Comparison of ENCODE assay signal across 25 cellular contexts in genomic region chr6:130385059-130385695, GRCh38. TPM values are rescaled to one million over a fixed set of nuclear protein-coding genes. Genes with fewer than 3 reads are reported as not detected.
DNase-seq lines count a peak whose midpoint lies in the region; ATAC-seq and TF ChIP-seq lines count a peak whose summit lies in the region.
"Had no signal": no experiment of that assay in that cellular context is flagged by ENCODE, and none has a peak within 500 bp of the region (broad histone marks: within the 10 kb centered on the region; RNA-seq: fewer than 3 reads in every experiment).

No MANE protein-coding gene starts in this region.

- intact Hi-C loops in colonic mucosa (cut with DNase I): no loop called here

- H3K4me3 ChIP-seq in urinary bladder (ENCODE audit: low read depth, low read length) (no peak overlapping the region), colonic mucosa (no peak overlapping the region)
- H3K4me3 ChIP-seq: BLaER1, lung had no signal

- H3K4me1 ChIP-seq in urinary bladder (ENCODE audit: insufficient read depth) (no peaks in the 10 kb centered on the region), colonic mucosa (no peaks in the 10 kb centered on the region)

- H3K27me3 ChIP-seq in colonic mucosa: no peaks in the 10 kb centered on the region
- H3K27me3 ChIP-seq: BLaER1, brain microvascular endothelial cell, neutrophil had no signal

- H3K36me3 ChIP-seq in urinary bladder (ENCODE audit: insufficient read depth) (no peaks in the 10 kb centered on the region), colonic mucosa (no peaks in the 10 kb centered on the region)
- H3K36me3 ChIP-seq: BLaER1, neutrophil had no signal

- no peak for TF ChIP-seq CTCF in colonic mucosa (IDR thresholded peaks at IDR 0.05)

- H3K27ac ChIP-seq in urinary bladder (ENCODE audit: low read depth): peak overlapping the region; percentile 10
- H3K27ac ChIP-seq in colonic mucosa: no peak overlapping the region
- H3K27ac ChIP-seq: BLaER1, brain microvascular endothelial cell, neutrophil had no signal

- no peak overlapping the region for H3K9ac ChIP-seq in colonic mucosa (ENCODE audit: low read depth in 2 of 2, low read length in 2 of 2)
- H3K9ac ChIP-seq: BLaER1 had no signal

- H3K9me3 ChIP-seq in colonic mucosa: no peaks in the 10 kb centered on the region
- H3K9me3 ChIP-seq: BLaER1, neutrophil had no signal

- DNase-seq in NCI-H1417 (lab: John Stamatoyannopoulos, UW) (peak in 2 of 3 experiments; percentile 7 to 53), NCI-H1417 treated with DMSO at 0.1 percent for 48 hours (lab: John Stamatoyannopoulos, UW) (no peak), fibroblast of the conjunctiva (ENCODE audit: low read depth) (peak; percentile 27), HCEC 1CT (no peak), colonic mucosa (no peak)
- DNase-seq in effector CD8-positive, alpha-beta T cell (lab: John Stamatoyannopoulos, UW): no peak
- DNase-seq: 8988T; activated B cell treated with CpG ODN at 0.5 μM for 24 hours; activated CD4-positive, alpha-beta memory T cell treated with anti-CD3 and anti-CD28 coated beads for 36 hours; activated effector memory CD4-positive, alpha-beta T cell treated with Interleukin-2 at 50 U/mL for 16 hours; activated naive CD8-positive, alpha-beta T cell treated with anti-CD3 and anti-CD28 coated beads, Interleukin-2, amount 10 ng/mL, durations not matched to agents 7 days and 5 days; brain microvascular endothelial cell; foreskin melanocyte; H7; hypothalamus; NCI-H1436 treated with DMSO at 0.1 percent for 48 hours; NCI-H2171; NCI-H526; stimulated activated CD4-positive, alpha-beta T cell treated with anti-CD3 and anti-CD28 coated beads, Interleukin-4, amount 100 ng/mL, for 1 hour; stimulated activated naive CD8-positive, alpha-beta T cell treated with anti-CD3 and anti-CD28 coated beads, Interleukin-15, Interleukin-2, amounts not matched to agents 100 U/mL and 50 U/mL, for 24 hours had no signal

- peak; percentile 40 for ATAC-seq in SK-N-SH treated with all-trans-retinoic acid at 6 μM for 48 hours
- ATAC-seq: stimulated activated naive CD8-positive, alpha-beta T cell treated with anti-CD3 and anti-CD28 coated beads, Interleukin-15, Interleukin-2, amounts not matched to agents 100 U/mL and 50 U/mL, for 24 hours had no signal

- 46% methylated on average over 5 of the region's 5 CpGs for WGBS in urinary bladder

TF ChIP-seq in SK-N-SH treated with all-trans-retinoic acid at 6 μM for 48 hours, 23 proteins besides CTCF, POLR2A, EP300 and RAD21:
- TF ChIP-seq TCF4 (CRISPR knock-in tag; IDR thresholded peaks at IDR 0.05; ENCODE audit: borderline replicate concordance): no peak
- TF ChIP-seq PPARA (CRISPR knock-in tag; IDR thresholded peaks at IDR 0.05; ENCODE audit: borderline replicate concordance): no peak
- no peak for TF ChIP-seq TOX (CRISPR knock-in tag; IDR thresholded peaks at IDR 0.05; ENCODE audit: borderline replicate concordance)
- TF ChIP-seq CSDC2 (CRISPR knock-in tag; IDR thresholded peaks at IDR 0.05): no peak
- no peak for TF ChIP-seq GLIS3 (CRISPR knock-in tag; IDR thresholded peaks at IDR 0.05)
- TF ChIP-seq ZNF70 (CRISPR knock-in tag; IDR thresholded peaks at IDR 0.05): no peak
- TF ChIP-seq, protein P1, sequence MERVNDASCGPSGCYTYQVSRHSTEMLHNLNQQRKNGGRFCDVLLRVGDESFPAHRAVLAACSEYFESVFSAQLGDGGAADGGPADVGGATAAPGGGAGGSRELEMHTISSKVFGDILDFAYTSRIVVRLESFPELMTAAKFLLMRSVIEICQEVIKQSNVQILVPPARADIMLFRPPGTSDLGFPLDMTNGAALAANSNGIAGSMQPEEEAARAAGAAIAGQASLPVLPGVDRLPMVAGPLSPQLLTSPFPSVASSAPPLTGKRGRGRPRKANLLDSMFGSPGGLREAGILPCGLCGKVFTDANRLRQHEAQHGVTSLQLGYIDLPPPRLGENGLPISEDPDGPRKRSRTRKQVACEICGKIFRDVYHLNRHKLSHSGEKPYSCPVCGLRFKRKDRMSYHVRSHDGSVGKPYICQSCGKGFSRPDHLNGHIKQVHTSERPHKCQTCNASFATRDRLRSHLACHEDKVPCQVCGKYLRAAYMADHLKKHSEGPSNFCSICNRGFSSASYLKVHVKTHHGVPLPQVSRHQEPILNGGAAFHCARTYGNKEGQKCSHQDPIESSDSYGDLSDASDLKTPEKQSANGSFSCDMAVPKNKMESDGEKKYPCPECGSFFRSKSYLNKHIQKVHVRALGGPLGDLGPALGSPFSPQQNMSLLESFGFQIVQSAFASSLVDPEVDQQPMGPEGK (CRISPR knock-in tag; IDR thresholded peaks at IDR 0.05; ENCODE audit: borderline replicate concordance): no peak

RNA-seq across cellular contexts. Expression of gene TMEM200A, which starts 19.4 kb away (rescaled TPM):
- total RNA-seq in urinary bladder: 24.8 TPM
- polyA plus RNA-seq in urinary bladder: 9.5 TPM
- total RNA-seq in colonic mucosa: 10 to 100 TPM; 20.4 to 51.4 TPM

Comparison
In these comparisons a context has a peak if more than half of its experiments do, and no peak if none do; other contexts are left out.
1. DNase-seq: peak in NCI-H1417 (2 of 3) and fibroblast of the conjunctiva (single experiment); none in NCI-H1417 treated with DMSO at 0.1 percent for 48 hours (single experiment), HCEC 1CT (single experiment), effector CD8-positive, alpha-beta T cell (single experiment) and colonic mucosa (single experiment).